ENCODE assay signal across 1 cellular context in the genomic region with DNA sequence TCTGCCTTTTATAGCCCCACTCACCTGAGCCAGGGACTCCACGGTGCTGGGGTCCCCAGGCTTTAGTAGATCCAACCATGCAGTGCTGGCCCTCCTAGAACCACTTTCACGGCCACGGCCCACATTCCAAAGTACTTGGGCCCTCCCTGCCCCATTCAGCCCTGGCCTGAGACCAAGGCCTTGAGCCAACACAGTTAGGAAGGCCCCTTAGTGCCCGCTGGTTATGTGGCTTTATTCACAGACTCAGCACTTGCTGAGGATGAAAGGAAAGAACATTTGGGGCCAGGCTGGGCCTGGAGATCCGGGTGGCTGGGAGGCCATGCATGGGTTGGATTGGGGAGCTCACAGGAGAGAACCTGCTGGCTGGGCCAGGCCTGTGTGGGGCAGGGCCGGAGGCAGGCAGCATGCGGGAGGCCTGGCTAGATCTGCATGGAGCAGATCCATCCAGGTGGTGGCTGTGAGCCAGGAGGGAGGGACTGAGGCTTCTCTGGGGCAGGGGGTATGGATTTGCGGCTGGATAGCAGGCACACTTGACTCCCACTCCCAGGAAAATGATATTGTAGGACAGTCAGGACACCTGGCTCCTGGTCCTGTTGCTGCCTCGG.
TF ChIP-seq lines count a peak whose summit lies in the region.

No MANE protein-coding gene starts in this region.

TF ChIP-seq in HCT116, 20 proteins besides CTCF, POLR2A, EP300 and RAD21 (continued from another document):
- TF ChIP-seq ELF1 (IDR thresholded peaks at IDR 0.05; ENCODE audit: borderline replicate concordance, low read depth) (no peak), JUND (IDR thresholded peaks at IDR 0.05) (no peak), SP1 (IDR thresholded peaks at IDR 0.05; ENCODE audit: low read depth) (no peak), ZNF274 (IDR thresholded peaks at IDR 0.05; ENCODE audit: low read depth, low read length) (no peak), YY1 (IDR thresholded peaks at IDR 0.05; ENCODE audit: extremely low read depth, insufficient replicate concordance, low read depth, low read length) (no peak)
- TF ChIP-seq, protein P1, sequence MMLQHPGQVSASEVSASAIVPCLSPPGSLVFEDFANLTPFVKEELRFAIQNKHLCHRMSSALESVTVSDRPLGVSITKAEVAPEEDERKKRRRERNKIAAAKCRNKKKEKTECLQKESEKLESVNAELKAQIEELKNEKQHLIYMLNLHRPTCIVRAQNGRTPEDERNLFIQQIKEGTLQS (IDR thresholded peaks at IDR 0.05), result no peak
- TF ChIP-seq, protein P2, sequence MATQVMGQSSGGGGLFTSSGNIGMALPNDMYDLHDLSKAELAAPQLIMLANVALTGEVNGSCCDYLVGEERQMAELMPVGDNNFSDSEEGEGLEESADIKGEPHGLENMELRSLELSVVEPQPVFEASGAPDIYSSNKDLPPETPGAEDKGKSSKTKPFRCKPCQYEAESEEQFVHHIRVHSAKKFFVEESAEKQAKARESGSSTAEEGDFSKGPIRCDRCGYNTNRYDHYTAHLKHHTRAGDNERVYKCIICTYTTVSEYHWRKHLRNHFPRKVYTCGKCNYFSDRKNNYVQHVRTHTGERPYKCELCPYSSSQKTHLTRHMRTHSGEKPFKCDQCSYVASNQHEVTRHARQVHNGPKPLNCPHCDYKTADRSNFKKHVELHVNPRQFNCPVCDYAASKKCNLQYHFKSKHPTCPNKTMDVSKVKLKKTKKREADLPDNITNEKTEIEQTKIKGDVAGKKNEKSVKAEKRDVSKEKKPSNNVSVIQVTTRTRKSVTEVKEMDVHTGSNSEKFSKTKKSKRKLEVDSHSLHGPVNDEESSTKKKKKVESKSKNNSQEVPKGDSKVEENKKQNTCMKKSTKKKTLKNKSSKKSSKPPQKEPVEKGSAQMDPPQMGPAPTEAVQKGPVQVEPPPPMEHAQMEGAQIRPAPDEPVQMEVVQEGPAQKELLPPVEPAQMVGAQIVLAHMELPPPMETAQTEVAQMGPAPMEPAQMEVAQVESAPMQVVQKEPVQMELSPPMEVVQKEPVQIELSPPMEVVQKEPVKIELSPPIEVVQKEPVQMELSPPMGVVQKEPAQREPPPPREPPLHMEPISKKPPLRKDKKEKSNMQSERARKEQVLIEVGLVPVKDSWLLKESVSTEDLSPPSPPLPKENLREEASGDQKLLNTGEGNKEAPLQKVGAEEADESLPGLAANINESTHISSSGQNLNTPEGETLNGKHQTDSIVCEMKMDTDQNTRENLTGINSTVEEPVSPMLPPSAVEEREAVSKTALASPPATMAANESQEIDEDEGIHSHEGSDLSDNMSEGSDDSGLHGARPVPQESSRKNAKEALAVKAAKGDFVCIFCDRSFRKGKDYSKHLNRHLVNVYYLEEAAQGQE (IDR thresholded peaks at IDR 0.05; ENCODE audit: low read depth), result no peak
- TF ChIP-seq, protein P3, sequence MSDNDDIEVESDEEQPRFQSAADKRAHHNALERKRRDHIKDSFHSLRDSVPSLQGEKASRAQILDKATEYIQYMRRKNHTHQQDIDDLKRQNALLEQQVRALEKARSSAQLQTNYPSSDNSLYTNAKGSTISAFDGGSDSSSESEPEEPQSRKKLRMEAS (IDR thresholded peaks at IDR 0.05), result no peak
